Comparison of ENCODE assay signal across 8 cellular contexts in genomic region chr15:66356069-66356358, GRCh38. TPM values are rescaled to one million over a fixed set of nuclear protein-coding genes. Genes with fewer than 3 reads are reported as not detected.
DNase-seq lines count a peak whose midpoint lies in the region; TF ChIP-seq lines count a peak whose summit lies in the region.

No MANE protein-coding gene starts in this region.

- 2 to 4% methylated on average over 12 of the region's 12 CpGs for WGBS in GM23248 (ENCODE audit: low coverage in 1 of 2, low lambda C conversion rate in 2 of 2, missing lambda C conversion rate in 2 of 2), 2 experiments
- 2 to 7% (median 5%) methylated on average over 12 of the region's 12 CpGs for WGBS in adrenal gland, 4 donors
- 4% methylated on average over 12 of the region's 12 CpGs for WGBS in mesenchymal stem cell

- in situ Hi-C loops in GM23248 (cut with MboI) (no loop called here), KBM-7 (cut with MboI; ENCODE audit: low pct_unique_long_range_greater_than_20kb, low sequenced_read_pairs) (no loop called here)

- H3K9ac ChIP-seq in GM23248 = peak overlapping the region; percentile 89
- H3K9ac ChIP-seq in mesenchymal stem cell (ENCODE audit: low read length) = peak overlapping the region; percentile 95

- peak overlapping the region; percentile 83 for H4K8ac ChIP-seq in mesenchymal stem cell (ENCODE audit: low read length)

- H2BK120ac ChIP-seq in mesenchymal stem cell (ENCODE audit: low read depth, low read length) = no peak overlapping the region

- H2AK5ac ChIP-seq in mesenchymal stem cell (ENCODE audit: low read length, severe bottlenecking) = no peak overlapping the region

- intact Hi-C loops in A673 (cut with micrococcal nuclease; ENCODE audit: unreplicated experiment) = loop anchor here (2.0 kb wide), 1 partner anchor 141 kb away; the partner anchor contains the start of gene SNAPC5
- intact Hi-C loops in adrenal gland (cut with DNase I) = no loop called here

- peaks cover 7% of the 10 kb centered on the region for H3K79me1 ChIP-seq in mesenchymal stem cell (replicated peaks; ENCODE audit: low read length, poor library complexity, severe bottlenecking)

- CTCF ChIA-PET in A673 (lab: Charles Lee) = no interaction called here

- peak overlapping the region; percentile 93 for H3K27ac ChIP-seq in A673 (ENCODE audit: low read depth, low read length, poor library complexity, severe bottlenecking)
- H3K27ac ChIP-seq in GM23248 = peak overlapping the region; percentile 20
- peak overlapping the region in 4 of 5 donors; percentile 27 to 79 (median 68) for H3K27ac ChIP-seq in adrenal gland
- H3K27ac ChIP-seq in mesenchymal stem cell (ENCODE audit: low read length, poor library complexity, severe bottlenecking) = peak overlapping the region; percentile 3

- POLR2A ChIA-PET in A673 (lab: Charles Lee; ENCODE audit: low non-redundant PET) = no interaction called here

- no peak overlapping the region for H2BK15ac ChIP-seq in mesenchymal stem cell (ENCODE audit: low read depth, poor library complexity, severe bottlenecking)

- H3K18ac ChIP-seq in mesenchymal stem cell (ENCODE audit: low read depth in 1 of 2, low read length in 2 of 2) = peak overlapping the region; percentile 58 to 84

- H3K4ac ChIP-seq in mesenchymal stem cell (ENCODE audit: low read depth in 1 of 2, low read length in 2 of 2) = peak overlapping the region; percentile 24

- no peaks in the 10 kb centered on the region for H3F3A ChIP-seq in GM23248 (ENCODE audit: insufficient read depth)

- DNase-seq in A673 (ENCODE audit: low spot score) (no peak), GM23248 (no peak), adrenal gland (no peak), mesenchymal stem cell (no peak), HCEC 1CT (no peak), KBM-7 (no peak), dedifferentiated amniotic fluid mesenchymal stem cell (ENCODE audit: extremely low spot score) (no peak), MV-4-11 (lab: John Stamatoyannopoulos, UW) (no peak)

- no peak overlapping the region for H4K91ac ChIP-seq in mesenchymal stem cell (ENCODE audit: low read length)

- no peaks in the 10 kb centered on the region for H3K79me2 ChIP-seq in GM23248 (ENCODE audit: insufficient read depth)

- H3K4me3 ChIP-seq in A673 (ENCODE audit: low read depth, low read length, poor library complexity, severe bottlenecking) = peak overlapping the region; percentile 86
- peak overlapping the region; percentile 78 for H3K4me3 ChIP-seq in GM23248
- H3K4me3 ChIP-seq in adrenal gland = peak overlapping the region in 3 of 4 donors; percentile 53 to 64 (median 58)
- peak overlapping the region; percentile 64 to 84 for H3K4me3 ChIP-seq in mesenchymal stem cell (ENCODE audit: insufficient read depth in 1 of 2, low read depth in 1 of 2, low read length in 2 of 2)

- H3K4me1 ChIP-seq in A673 (ENCODE audit: insufficient read depth, low read length, poor library complexity, severe bottlenecking) (peaks cover 9% of the 10 kb centered on the region), GM23248 (ENCODE audit: insufficient read depth) (peaks cover 7% of the 10 kb centered on the region; the same call in 1 of the 2 replicates), adrenal gland (replicated peaks in 1 of 2) (peaks cover 0 to 4% of the 10 kb centered on the region in 2 donors), mesenchymal stem cell (ENCODE audit: control insufficient read depth, insufficient read depth, low read depth, low read length) (peaks cover 3% of the 10 kb centered on the region)

- H2BK12ac ChIP-seq in mesenchymal stem cell (ENCODE audit: low read length in 2 of 2) = no peak overlapping the region

- H3K27me3 ChIP-seq in A673 (replicated peaks; ENCODE audit: insufficient read depth, low read depth, low read length, poor library complexity) = no peaks in the 10 kb centered on the region
- H3K27me3 ChIP-seq in GM23248 (replicated peaks; ENCODE audit: insufficient read depth) = no peaks in the 10 kb centered on the region
- H3K27me3 ChIP-seq in adrenal gland = no peaks in the 10 kb centered on the region
- H3K27me3 ChIP-seq in mesenchymal stem cell (ENCODE audit: control insufficient read depth in 1 of 2, insufficient read depth in 1 of 2, low read length in 2 of 2) = no peaks in the 10 kb centered on the region

- peak overlapping the region; percentile 93 for H3K4me2 ChIP-seq in GM23248 (ENCODE audit: unreplicated experiment)
- H3K4me2 ChIP-seq in mesenchymal stem cell (ENCODE audit: low read length, poor library complexity, severe bottlenecking) = peak overlapping the region; percentile 86

- no peaks in the 10 kb centered on the region for H3K9me2 ChIP-seq in GM23248 (ENCODE audit: insufficient read depth)

- no peaks in the 10 kb centered on the region for H3K9me3 ChIP-seq in A673 (ENCODE audit: low read depth, low read length, poor library complexity, severe bottlenecking)
- H3K9me3 ChIP-seq in GM23248 (ENCODE audit: low read depth) = no peaks in the 10 kb centered on the region
- H3K9me3 ChIP-seq in adrenal gland (replicated peaks in 1 of 3) = no peaks in the 10 kb centered on the region
- no peaks in the 10 kb centered on the region for H3K9me3 ChIP-seq in mesenchymal stem cell (ENCODE audit: control insufficient read depth, low read length)

- BruUV-seq in A673 (replicated peaks; lab: Mats Ljungman, UMichigan) = TSS peak; percentile 70

- H2AFZ ChIP-seq in GM23248 = peak overlapping the region; percentile 99
- H2AFZ ChIP-seq in mesenchymal stem cell (ENCODE audit: low read depth, low read length) = peak overlapping the region; percentile 83

- peak overlapping the region in 1 of 2 experiments; percentile 30 for H3K14ac ChIP-seq in mesenchymal stem cell (ENCODE audit: low read length in 2 of 2)

- no peak for TF ChIP-seq POLR2A in adrenal gland (IDR thresholded peaks at IDR 0.05)

- H3K23ac ChIP-seq in mesenchymal stem cell (ENCODE audit: low read length in 2 of 2) = no peak overlapping the region

- H4K20me1 ChIP-seq in GM23248 (ENCODE audit: insufficient read depth) = no peaks in the 10 kb centered on the region

- TF ChIP-seq CTCF in A673 (conservative IDR thresholded peaks at IDR 0.05; ENCODE audit: low read depth, low read length) (no peak), adrenal gland (IDR thresholded peaks at IDR 0.05) (no peak)

- H3K36me3 ChIP-seq in A673 (ENCODE audit: insufficient read depth, low read length, poor library complexity, severe bottlenecking) = peaks cover 20% of the 10 kb centered on the region
- H3K36me3 ChIP-seq in GM23248 (ENCODE audit: low read depth) = no peaks in the 10 kb centered on the region; the same call in 1 of the 2 replicates
- H3K36me3 ChIP-seq in adrenal gland (replicated peaks in 1 of 2) = no peaks in the 10 kb centered on the region
- peaks cover 0 to 10% of the 10 kb centered on the region in 2 experiments for H3K36me3 ChIP-seq in mesenchymal stem cell (ENCODE audit: control insufficient read depth in 1 of 2, insufficient read depth in 2 of 2, low read depth in 1 of 2, low read length in 2 of 2)

- no peak overlapping the region for H2BK5ac ChIP-seq in mesenchymal stem cell (ENCODE audit: low read depth, low read length, poor library complexity, severe bottlenecking)

RNA-seq across cellular contexts. Expression of gene TIPIN, which starts 0.5 kb away (rescaled TPM):
- 37.7 and 42.1 TPM in 2 replicates for total RNA-seq in A673 (2021)
- 4.6 and 7.1 TPM in 2 replicates for total RNA-seq in GM23248 (2014; rRNA removed; shearing (Covaris generic))
- polyA plus RNA-seq in GM23248 (2016; fragmentation: Nextera tagmentation; extraction: Ambion mirVana) = 9.6 and 10.2 TPM in 2 replicates
- total RNA-seq in adrenal gland = 1 to 10 TPM; 1.3 to 8.5 (median 6.5) TPM
- 10 to 100 TPM in 1 of 3 donors, 1 to 10 TPM in 2; 3.4 to 12.0 (median 4.9) TPM for polyA plus RNA-seq in adrenal gland
- 5.0 TPM for polyA plus RNA-seq in mesenchymal stem cell (2013, experiment 1 of 2)
- 6.4 TPM for polyA plus RNA-seq in mesenchymal stem cell (2013, experiment 2 of 2)

RNA-seq across cellular contexts. Expression of gene MAP2K1, which starts 30.7 kb away (rescaled TPM):
- 53.4 and 56.8 TPM in 2 replicates for total RNA-seq in A673 (2021)
- total RNA-seq in GM23248 (2014; rRNA removed; shearing (Covaris generic)) = 52.9 and 56.2 TPM in 2 replicates
- 55.7 and 56.9 TPM in 2 replicates for polyA plus RNA-seq in GM23248 (2016; fragmentation: Nextera tagmentation; extraction: Ambion mirVana)
- 10 to 100 TPM; 39.5 to 60.0 (median 46.9) TPM for total RNA-seq in adrenal gland
- polyA plus RNA-seq in adrenal gland = 10 to 100 TPM; 14.0 to 49.3 (median 14.3) TPM
- polyA plus RNA-seq in mesenchymal stem cell (2013, experiment 1 of 2) = 14.4 TPM
- 14.9 TPM for polyA plus RNA-seq in mesenchymal stem cell (2013, experiment 2 of 2)

Comparison
In these comparisons a context has a peak if more than half of its experiments do, and no peak if none do; other contexts are left out.
1. H3K27ac ChIP-seq: peak in every context shown above with its lines; median percentile 93 in A673; 68 in adrenal gland; 20 in GM23248; 3 in mesenchymal stem cell.